Comparison of ENCODE assay signal across 15 cellular contexts in the genomic region with DNA sequence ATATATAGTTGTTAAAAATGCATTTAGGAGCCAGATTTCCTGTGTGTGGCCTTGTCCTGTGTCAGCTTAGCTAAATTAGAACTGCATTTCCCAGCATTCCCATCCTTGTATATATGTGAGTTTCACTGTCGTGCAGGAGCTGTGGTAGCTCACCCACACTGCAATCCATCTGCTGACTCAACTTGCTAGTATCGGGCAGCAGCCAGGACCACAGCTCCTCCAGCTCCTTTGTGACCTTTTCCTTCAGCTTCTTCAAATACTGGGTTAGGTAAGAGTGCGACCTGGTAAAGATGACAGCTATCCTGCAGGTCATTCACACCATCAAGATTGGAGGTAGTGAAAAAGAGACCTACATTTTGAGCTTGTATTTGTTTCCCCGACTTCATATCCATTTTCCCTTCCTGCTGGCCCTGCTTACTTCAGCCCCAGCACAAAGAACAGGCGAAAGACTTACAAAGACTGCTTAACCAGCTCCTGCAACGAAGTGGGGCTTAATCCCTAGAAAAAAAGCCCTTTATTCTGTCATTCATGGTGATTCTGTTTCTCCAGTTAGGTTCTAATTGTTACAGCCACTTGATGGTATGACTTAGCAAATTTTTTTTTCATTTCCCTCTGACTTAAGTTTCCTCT. TPM values are rescaled to one million over a fixed set of nuclear protein-coding genes. Genes with fewer than 3 reads are reported as not detected.
DNase-seq lines count a peak whose midpoint lies in the region; ATAC-seq, FAIRE-seq and TF ChIP-seq lines count a peak whose summit lies in the region.
"Had no signal": no experiment of that assay in that cellular context is flagged by ENCODE, and none has a peak within 500 bp of the region (broad histone marks: within the 10 kb centered on the region; RNA-seq: fewer than 3 reads in every experiment).

No MANE protein-coding gene starts in this region.

- intact Hi-C loops in mucosa of descending colon (cut with DNase I, micrococcal nuclease) = no loop called here

- H3K36me3 ChIP-seq in neuronal stem cell (replicated peaks in 1 of 2; ENCODE audit: control insufficient read depth in 2 of 2, insufficient read depth in 2 of 2, low read length in 2 of 2) = peaks cover 0 to 2% of the 10 kb centered on the region in 2 donors
- H3K36me3 ChIP-seq in H7 (replicated peaks; ENCODE audit: control insufficient read depth, insufficient read depth, low read length) = no peaks in the 10 kb centered on the region
- H3K36me3 ChIP-seq in mucosa of descending colon (ENCODE audit: low read depth) = no peaks in the 10 kb centered on the region
- H3K36me3 ChIP-seq: SJSA1 had no signal

- H2BK5ac ChIP-seq in neuronal stem cell (ENCODE audit: low read length) = no peak overlapping the region

- no peaks in the 10 kb centered on the region for H3K27me3 ChIP-seq in neuronal stem cell (ENCODE audit: control insufficient read depth in 3 of 3, insufficient read depth in 3 of 3, low read depth in 1 of 3, low read length in 3 of 3)
- H3K27me3 ChIP-seq in H7 (ENCODE audit: control insufficient read depth, insufficient read depth, low read length) = no peaks in the 10 kb centered on the region
- H3K27me3 ChIP-seq: SJSA1 had no signal

- ATAC-seq in mucosa of descending colon = no peak

- no peaks in the 10 kb centered on the region for H3K27me3 Mint-ChIP-seq in brain

- WGBS in neuronal stem cell (ENCODE audit: extremely low coverage in 2 of 2, insufficient read length in 2 of 2, insufficient replicate concordance in 1 of 2), 2 donors = no CpG with 5 or more reads among the region's 6 CpGs

- no peak overlapping the region for H3K14ac ChIP-seq in neuronal stem cell (ENCODE audit: low read length)

- TF ChIP-seq CTCF in brain (conservative IDR thresholded peaks at IDR 0.05) (no peak), mucosa of descending colon (IDR thresholded peaks at IDR 0.05) (no peak)

- no peak overlapping the region for H3K18ac ChIP-seq in neuronal stem cell (ENCODE audit: low read length)

- H3K4me3 Mint-ChIP-seq in brain = peak overlapping the region; percentile 2 to 67 (median 54)
- H3K4me3 Mint-ChIP-seq: activated naive CD8-positive, alpha-beta T cell treated with anti-CD3 and anti-CD28 coated beads, Interleukin-2, amount 10 ng/mL, durations not matched to agents 7 days and 5 days had no signal

- no peak overlapping the region for H2BK15ac ChIP-seq in neuronal stem cell (ENCODE audit: low read length)

- no peak overlapping the region for H2BK12ac ChIP-seq in neuronal stem cell (ENCODE audit: low read length)

- TF ChIP-seq POLR2A in GM12891 (IDR thresholded peaks at IDR 0.05; ENCODE audit: low read depth, low read length) = no peak

- no peaks in the 10 kb centered on the region for H3K36me3 Mint-ChIP-seq in brain
- H3K36me3 Mint-ChIP-seq: activated naive CD8-positive, alpha-beta T cell treated with anti-CD3 and anti-CD28 coated beads, Interleukin-2, amount 10 ng/mL, durations not matched to agents 7 days and 5 days had no signal

- H3K27ac ChIP-seq in neuronal stem cell (replicated peaks; ENCODE audit: low read length) = peak overlapping the region; percentile 80
- H3K27ac ChIP-seq: SJSA1 had no signal

- H3K9ac ChIP-seq in neuronal stem cell (ENCODE audit: low read depth, low read length, poor library complexity) = no peak overlapping the region

- H2AFZ ChIP-seq in neuronal stem cell (ENCODE audit: low read length) = no peak overlapping the region

- H3K4me1 ChIP-seq in neuronal stem cell (ENCODE audit: control insufficient read depth in 2 of 2, insufficient read depth in 1 of 2, low read depth in 1 of 2, low read length in 2 of 2) = peaks cover 0 to 2% of the 10 kb centered on the region in 2 donors
- H3K4me1 ChIP-seq in mucosa of descending colon (ENCODE audit: low read depth) = no peaks in the 10 kb centered on the region
- H3K4me1 ChIP-seq: SJSA1 had no signal

- H3K9me3 ChIP-seq in neuronal stem cell (replicated peaks in 1 of 2; ENCODE audit: control insufficient read depth in 2 of 2, insufficient read depth in 1 of 2, low read depth in 1 of 2, low read length in 2 of 2) (no peaks in the 10 kb centered on the region), mucosa of descending colon (no peaks in the 10 kb centered on the region)
- H3K9me3 ChIP-seq: SJSA1 had no signal

- peak; percentile 16 for FAIRE-seq in GM12891 (lab: Jason Lieb, UNC)
- FAIRE-seq: endothelial cell of umbilical vein had no signal

- H2BK120ac ChIP-seq in neuronal stem cell (ENCODE audit: low read depth, low read length) = no peak overlapping the region

- H3K4me3 ChIP-seq in neuronal stem cell (ENCODE audit: low read length in 2 of 2) = no peak overlapping the region
- no peak overlapping the region for H3K4me3 ChIP-seq in H7 (ENCODE audit: insufficient read depth, low read depth, low read length)
- H3K4me3 ChIP-seq in mucosa of descending colon = no peak overlapping the region
- H3K4me3 ChIP-seq: SJSA1 had no signal

- no peak overlapping the region for H4K8ac ChIP-seq in neuronal stem cell (ENCODE audit: low read depth, low read length)

- H3K4me2 ChIP-seq in neuronal stem cell (ENCODE audit: insufficient read depth, low read length, poor library complexity, severe bottlenecking) = peak overlapping the region; percentile 11

- H3K4me1 Mint-ChIP-seq in brain = peaks cover 10% of the 10 kb centered on the region
- H3K4me1 Mint-ChIP-seq: activated naive CD8-positive, alpha-beta T cell treated with anti-CD3 and anti-CD28 coated beads, Interleukin-2, amount 10 ng/mL, durations not matched to agents 7 days and 5 days had no signal

- H3K79me1 ChIP-seq in neuronal stem cell (ENCODE audit: low read depth, low read length) = no peaks in the 10 kb centered on the region

- no peak overlapping the region for H4K91ac ChIP-seq in neuronal stem cell (ENCODE audit: low read depth, low read length, poor library complexity)

- peaks cover 2 to 10% (median 9%) of the 10 kb centered on the region in 5 experiments for H3K9me3 Mint-ChIP-seq in brain
- H3K9me3 Mint-ChIP-seq: activated naive CD8-positive, alpha-beta T cell treated with anti-CD3 and anti-CD28 coated beads, Interleukin-2, amount 10 ng/mL, durations not matched to agents 7 days and 5 days had no signal

- H3K27ac Mint-ChIP-seq in brain = peak overlapping the region in 4 of 5 experiments; percentile 36 to 81 (median 56)
- H3K27ac Mint-ChIP-seq: activated naive CD8-positive, alpha-beta T cell treated with anti-CD3 and anti-CD28 coated beads, Interleukin-2, amount 10 ng/mL, durations not matched to agents 7 days and 5 days had no signal

- no peak overlapping the region for H2AK5ac ChIP-seq in neuronal stem cell (ENCODE audit: low read depth, low read length)

- no peak overlapping the region for H3K4ac ChIP-seq in neuronal stem cell (ENCODE audit: low read length)

- no peak overlapping the region for H3K23ac ChIP-seq in neuronal stem cell (ENCODE audit: low read depth, low read length, poor library complexity)

- DNase-seq in GM12891 (ENCODE audit: insufficient read length, low spot score) (no peak), NCI-H460 (ENCODE audit: extremely low read depth, low read depth) (peak; percentile 71), neuronal stem cell (ENCODE audit: low spot score) (peak; percentile 46), C1 segment of cervical spinal cord (lab: John Stamatoyannopoulos, UW) (no peak), H7 (no peak), mucosa of descending colon (no peak), T-helper 1 cell (no peak)
- DNase-seq: activated naive CD8-positive, alpha-beta T cell treated with anti-CD3 and anti-CD28 coated beads, Interleukin-2, amount 10 ng/mL, durations not matched to agents 7 days and 5 days; DMS79; islet precursor cell had no signal

TF ChIP-seq in GM12891, 5 proteins besides CTCF, POLR2A, EP300 and RAD21:
- TF ChIP-seq PAX5 (IDR thresholded peaks at IDR 0.05; ENCODE audit: insufficient read depth, low read length, severe bottlenecking) (no peak), SPI1 (IDR thresholded peaks at IDR 0.05; ENCODE audit: low read depth, low read length) (no peak), TAF1 (IDR thresholded peaks at IDR 0.05; ENCODE audit: low read depth, low read length) (no peak), POLR2AphosphoS5 (IDR thresholded peaks at IDR 0.05; ENCODE audit: low read depth, low read length) (no peak), POU2F2 (IDR thresholded peaks at IDR 0.05; ENCODE audit: low read depth, low read length) (no peak)

RNA-seq across cellular contexts. Expression of a gene that starts 11.4 kb away (rescaled TPM):
- not detected for polyA plus RNA-seq in GM12891 (2012; ENCODE audit: low read depth, missing spikeins)
- total RNA-seq in NCI-H460 (2014; rRNA removed; shearing (Covaris generic)) = not detected in 2 replicates
- polyA plus RNA-seq in NCI-H460 (2014; cell fraction: nucleus; rRNA removed) = not detected in 2 replicates
- not detected for polyA plus RNA-seq in brain (ENCODE audit: insufficient read depth, low read depth, low replicate concordance)
- polyA plus RNA-seq in neuronal stem cell (2013, experiment 1 of 2) = not detected
- polyA plus RNA-seq in neuronal stem cell (2013, experiment 2 of 2) = not detected
- not detected in 2 replicates for total RNA-seq in H7 (2014; rRNA removed; shearing (Covaris generic))
- not detected for total RNA-seq in mucosa of descending colon
- total RNA-seq: activated naive CD8-positive, alpha-beta T cell treated with anti-CD3 and anti-CD28 coated beads, Interleukin-2, amount 10 ng/mL, durations not matched to agents 7 days and 5 days; endothelial cell of umbilical vein; osteocyte; SJSA1; temporal lobe had no signal
- polyA plus RNA-seq: endothelial cell of umbilical vein had no signal

RNA-seq across cellular contexts. Expression of a gene that starts 48.8 kb away (rescaled TPM):
- 0.05 TPM for polyA plus RNA-seq in GM12891 (2012; ENCODE audit: low read depth, missing spikeins)
- 11.4 and 17.6 TPM in 2 replicates for total RNA-seq in NCI-H460 (2014; rRNA removed; shearing (Covaris generic))
- 13.0 and 20.1 TPM in 2 replicates for polyA plus RNA-seq in NCI-H460 (2014; cell fraction: nucleus; rRNA removed)
- polyA plus RNA-seq in brain (ENCODE audit: insufficient read depth, low read depth, low replicate concordance) = 0.32 TPM
- 0.31 TPM for polyA plus RNA-seq in neuronal stem cell (2013, experiment 1 of 2)
- 0.39 TPM for polyA plus RNA-seq in neuronal stem cell (2013, experiment 2 of 2)
- not detected in 2 replicates for total RNA-seq in H7 (2014; rRNA removed; shearing (Covaris generic))
- total RNA-seq in mucosa of descending colon = under 1 TPM; 0.35 to 0.70 (median 0.58) TPM
- total RNA-seq: activated naive CD8-positive, alpha-beta T cell treated with anti-CD3 and anti-CD28 coated beads, Interleukin-2, amount 10 ng/mL, durations not matched to agents 7 days and 5 days; endothelial cell of umbilical vein; osteocyte; temporal lobe had no signal
- polyA plus RNA-seq: endothelial cell of umbilical vein had no signal

Comparison
In these comparisons a context has a peak if more than half of its experiments do, and no peak if none do; other contexts are left out.
1. DNase-seq: peak in NCI-H460 (single experiment) and neuronal stem cell (single experiment); none in GM12891 (single experiment), C1 segment of cervical spinal cord (0 of 14), H7 (single experiment), mucosa of descending colon (0 of 3) and T-helper 1 cell (0 of 5).